Comparison of ENCODE assay signal across 8 cellular contexts in the genomic region with DNA sequence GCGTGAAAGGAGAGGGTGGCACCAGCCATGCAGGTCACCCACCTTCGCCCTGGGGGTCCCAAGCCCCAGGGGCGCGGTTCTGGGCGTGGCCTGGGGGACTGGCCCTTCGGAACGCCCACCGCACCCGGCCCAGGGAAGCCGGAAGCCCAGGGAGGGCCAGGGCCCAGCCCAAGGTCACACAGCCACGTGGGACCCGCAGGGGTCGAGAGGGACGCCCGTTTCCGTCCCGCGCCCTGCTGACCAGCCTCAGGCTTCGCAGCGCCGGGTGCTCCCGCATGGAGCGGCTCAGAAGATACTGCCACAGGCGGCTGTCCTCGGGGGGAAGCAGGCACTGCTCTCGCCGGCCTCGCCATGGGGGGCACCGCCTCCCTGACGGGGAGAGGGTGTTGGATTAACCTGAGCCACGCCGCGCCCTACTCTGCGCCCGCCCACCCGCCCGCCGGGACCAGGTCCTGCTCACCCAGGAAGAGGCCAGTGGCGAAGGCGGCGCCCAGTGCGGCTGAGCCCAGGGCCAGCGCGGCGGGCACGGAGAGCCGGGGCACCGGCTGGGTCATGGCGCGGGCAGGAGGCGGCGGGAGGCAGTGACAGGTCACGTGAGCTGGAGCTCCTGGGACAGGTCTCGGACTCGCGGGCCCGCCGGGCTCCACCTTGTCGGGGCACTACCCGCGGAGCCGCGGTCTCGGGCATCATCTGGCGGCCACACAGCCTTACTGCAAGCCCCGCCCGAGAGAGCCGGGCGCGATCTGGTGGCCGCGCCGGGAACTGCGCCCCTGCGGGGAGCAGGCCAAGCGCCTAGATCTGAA. TPM values are rescaled to one million over a fixed set of nuclear protein-coding genes. Genes with fewer than 3 reads are reported as not detected.
DNase-seq lines count a peak whose midpoint lies in the region; ATAC-seq, FAIRE-seq and TF ChIP-seq lines count a peak whose summit lies in the region.

A gene (minus strand): TSS at position 583 of the 803 bp plus-strand sequence. CDS start 29 bp downstream, at position 554.

- H3K9me3 ChIP-seq in right atrium auricular region, result no peaks in the 10 kb centered on the region

- H3K4me3 ChIP-seq in right atrium auricular region, result peak within 1 kb of the TSS; percentile 58 to 84

- peak; percentile 100 for TF ChIP-seq CTCF in right atrium auricular region (IDR thresholded peaks at IDR 0.05)

- H3K36me3 ChIP-seq in right atrium auricular region, result peaks cover 17% of the 10 kb centered on the region

- no peak for FAIRE-seq in urothelium cell line (lab: Jason Lieb, UNC)

- peak within 1 kb of the TSS; percentile 60 for H3K27ac ChIP-seq in angular gyrus (ENCODE audit: low read depth, low read length)
- peak within 1 kb of the TSS; percentile 82 to 87 for H3K27ac ChIP-seq in right atrium auricular region

- TF ChIP-seq POLR2A in GM15510 (IDR thresholded peaks at IDR 0.05; ENCODE audit: borderline replicate concordance, extremely low read depth, insufficient read length), result peak; percentile 57

- no peaks in the 10 kb centered on the region for H3K27me3 ChIP-seq in right atrium auricular region

- ATAC-seq in HG02870 (IDR thresholded peaks at IDR 0.05; ENCODE audit: unreplicated experiment), result peak; percentile 67

- peaks cover 0 to 22% of the 10 kb centered on the region in 2 donors for H3K4me1 ChIP-seq in right atrium auricular region

- DNase-seq in NCI-H1694 (lab: John Stamatoyannopoulos, UW) (peak; percentile 54), T-helper 2 cell (peak; percentile 89 to 94 (median 92)), right atrium auricular region (ENCODE audit: low spot score) (peak; percentile 96), pulmonary artery endothelial cell (ENCODE audit: low read depth, low spot score) (peak; percentile 56), urothelium cell line (ENCODE audit: low spot score) (peak; percentile 97)

RNA-seq across cellular contexts. Expression of the gene that starts here (rescaled TPM):
- total RNA-seq in right atrium auricular region (10 to 100 TPM; 44.1 to 52.4 TPM), pulmonary artery endothelial cell (10.1 and 10.4 TPM in 2 replicates)

Comparison
In these comparisons a context has a peak if more than half of its experiments do, and no peak if none do; other contexts are left out.
1. Peak in every context shown above with its lines: DNase-seq, ATAC-seq, H3K4me3 ChIP-seq and H3K27ac ChIP-seq.